In the genomic region with DNA sequence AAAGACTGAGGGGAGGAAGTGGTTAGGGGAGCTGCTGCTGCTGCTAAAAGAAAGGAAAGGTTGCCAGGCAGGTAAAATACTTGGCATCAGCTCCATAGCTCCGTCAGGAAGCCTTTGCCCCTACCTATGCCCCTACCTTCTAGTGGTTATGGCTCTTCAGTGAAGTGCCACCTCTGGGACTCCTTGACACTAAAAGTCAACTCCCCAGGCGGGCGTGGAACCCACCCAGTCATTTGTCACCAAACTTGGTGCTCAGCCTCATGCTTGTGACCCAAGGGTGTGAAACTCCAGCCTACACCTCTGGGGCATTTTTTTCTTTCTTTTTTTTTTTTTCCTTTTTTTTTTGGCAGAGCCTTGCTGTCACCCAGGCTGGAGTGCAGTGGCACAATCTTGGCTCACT, we compare ENCODE assay signal across 15 cellular contexts. TPM values are rescaled to one million over a fixed set of nuclear protein-coding genes. Genes with fewer than 3 reads are reported as not detected.
A peak's percentile ranks its signal among the peaks of the same experiment; 100 is the strongest.
DNase-seq lines count a peak whose midpoint lies in the region; ATAC-seq, FAIRE-seq and TF ChIP-seq lines count a peak whose summit lies in the region.
"Had no signal": no experiment of that assay in that cellular context is flagged by ENCODE, and none has a peak within 500 bp of the region (broad histone marks: within the 10 kb centered on the region; RNA-seq: fewer than 3 reads in every experiment).

No MANE protein-coding gene starts in this region.

- 26 to 32% methylated on average over 3 of the region's 3 CpGs for WGBS in thyroid gland, 2 donors

- H3K27ac ChIP-seq in thyroid gland: peak overlapping the region in 1 of 3 donors; percentile 58
- H3K27ac ChIP-seq: 22Rv1, HL-60 had no signal

- ATAC-seq in activated CD8-positive, alpha-beta T cell treated with anti-CD3 and anti-CD28 coated beads for 36 hours: no peak
- ATAC-seq in activated CD8-positive, alpha-beta T cell treated with anti-CD3 and anti-CD28 coated beads, Interleukin-2, amount 10 ng/mL, durations not matched to agents 7 days and 5 days: no peak
- no peak for ATAC-seq in HG03135 (IDR thresholded peaks at IDR 0.05; ENCODE audit: unreplicated experiment)
- ATAC-seq: GM12878, HCT116 had no signal

- no peak overlapping the region for H3K4me3 Mint-ChIP-seq in activated CD8-positive, alpha-beta T cell treated with anti-CD3 and anti-CD28 coated beads for 36 hours
- H3K4me3 Mint-ChIP-seq in activated CD8-positive, alpha-beta T cell treated with anti-CD3 and anti-CD28 coated beads, Interleukin-2, amount 10 ng/mL, durations not matched to agents 7 days and 5 days: no peak overlapping the region
- H3K4me3 Mint-ChIP-seq: CD8-positive, alpha-beta memory T cell had no signal

- POLR2A ChIA-PET in activated CD8-positive, alpha-beta T cell treated with anti-CD3 and anti-CD28 coated beads for 36 hours (lab: Charles Lee): interaction anchor here (0.6 kb wide), 1 partner anchor 150 kb away, joined by 5 read pairs; no protein-coding TSS in a partner anchor
- POLR2A ChIA-PET in activated CD8-positive, alpha-beta T cell treated with anti-CD3 and anti-CD28 coated beads, Interleukin-2, amount 10 ng/mL, durations not matched to agents 7 days and 5 days (lab: Charles Lee): no interaction called here

- no peaks in the 10 kb centered on the region for H3K9me3 ChIP-seq in thyroid gland
- H3K9me3 ChIP-seq: Caco-2 had no signal

- H3K9me3 Mint-ChIP-seq in activated CD8-positive, alpha-beta T cell treated with anti-CD3 and anti-CD28 coated beads for 36 hours: no peaks in the 10 kb centered on the region
- no peaks in the 10 kb centered on the region for H3K9me3 Mint-ChIP-seq in activated CD8-positive, alpha-beta T cell treated with anti-CD3 and anti-CD28 coated beads, Interleukin-2, amount 10 ng/mL, durations not matched to agents 7 days and 5 days (ENCODE audit: insufficient read depth)
- H3K9me3 Mint-ChIP-seq: CD8-positive, alpha-beta memory T cell had no signal

- H3K27me3 ChIP-seq in thyroid gland: no peaks in the 10 kb centered on the region

- no peaks in the 10 kb centered on the region for H3K36me3 Mint-ChIP-seq in activated CD8-positive, alpha-beta T cell treated with anti-CD3 and anti-CD28 coated beads for 36 hours (ENCODE audit: low read depth)
- H3K36me3 Mint-ChIP-seq in activated CD8-positive, alpha-beta T cell treated with anti-CD3 and anti-CD28 coated beads, Interleukin-2, amount 10 ng/mL, durations not matched to agents 7 days and 5 days (ENCODE audit: low read depth): no peaks in the 10 kb centered on the region

- peaks cover 6 to 18% of the 10 kb centered on the region in 2 donors for H3K4me1 ChIP-seq in thyroid gland

- no peaks in the 10 kb centered on the region for H3K36me3 ChIP-seq in thyroid gland

- TF ChIP-seq POLR2A in thyroid gland (IDR thresholded peaks at IDR 0.05) (no peak), H54 (IDR thresholded peaks at IDR 0.05; ENCODE audit: low read depth, low read length) (no peak)

- CTCF ChIA-PET in activated CD8-positive, alpha-beta T cell treated with anti-CD3 and anti-CD28 coated beads for 36 hours (lab: Charles Lee): interaction anchor here (1.0 to 4.5 kb wide), 2 partner anchors 57 to 70 kb away, joined by 3 to 30 read pairs; no protein-coding TSS in a partner anchor
- CTCF ChIA-PET in activated CD8-positive, alpha-beta T cell treated with anti-CD3 and anti-CD28 coated beads, Interleukin-2, amount 10 ng/mL, durations not matched to agents 7 days and 5 days (lab: Charles Lee): interaction anchor here (0.7 to 2.3 kb wide), 3 partner anchors 58 to 117 kb away, joined by 3 to 8 read pairs (median 3); no protein-coding TSS in a partner anchor

- peaks cover 11% of the 10 kb centered on the region for H3K4me1 Mint-ChIP-seq in activated CD8-positive, alpha-beta T cell treated with anti-CD3 and anti-CD28 coated beads for 36 hours (ENCODE audit: low read depth)
- peaks cover 20% of the 10 kb centered on the region for H3K4me1 Mint-ChIP-seq in activated CD8-positive, alpha-beta T cell treated with anti-CD3 and anti-CD28 coated beads, Interleukin-2, amount 10 ng/mL, durations not matched to agents 7 days and 5 days (ENCODE audit: low read depth)

- no peak overlapping the region for H3K27ac Mint-ChIP-seq in activated CD8-positive, alpha-beta T cell treated with anti-CD3 and anti-CD28 coated beads for 36 hours
- H3K27ac Mint-ChIP-seq in activated CD8-positive, alpha-beta T cell treated with anti-CD3 and anti-CD28 coated beads, Interleukin-2, amount 10 ng/mL, durations not matched to agents 7 days and 5 days: no peak overlapping the region

- DNase-seq in DMS79 treated with DMSO at 0.1 percent for 48 hours (lab: John Stamatoyannopoulos, UW) (peak; percentile 42), DMS79 (lab: John Stamatoyannopoulos, UW) (no peak), NCI-H2029 treated with DMSO at 0.1 percent for 48 hours (lab: John Stamatoyannopoulos, UW) (peak; percentile 23), thyroid gland (peak; percentile 69 to 86), H54 (ENCODE audit: insufficient read length, low spot score) (no peak)
- peak; percentile 30 for DNase-seq in activated CD8-positive, alpha-beta T cell treated with anti-CD3 and anti-CD28 coated beads for 36 hours
- no peak for DNase-seq in activated CD8-positive, alpha-beta T cell treated with anti-CD3 and anti-CD28 coated beads, Interleukin-2, amount 10 ng/mL, durations not matched to agents 7 days and 5 days
- DNase-seq: Caco-2; CD8-positive, alpha-beta memory T cell had no signal

- intact Hi-C loops in activated CD8-positive, alpha-beta T cell treated with anti-CD3 and anti-CD28 coated beads for 36 hours (cut with micrococcal nuclease): no loop called here
- intact Hi-C loops in thyroid gland (cut with DNase I): no loop called here

- TF ChIP-seq CTCF in activated CD8-positive, alpha-beta T cell treated with anti-CD3 and anti-CD28 coated beads for 36 hours (IDR thresholded peaks at IDR 0.05): no peak
- TF ChIP-seq CTCF in thyroid gland (IDR thresholded peaks at IDR 0.05): peak in 1 of 6 experiments; percentile 20

- no peak overlapping the region for H3K4me3 ChIP-seq in thyroid gland (replicated peaks in 1 of 3)
- H3K4me3 ChIP-seq: GM12878 had no signal

- peaks cover 6% of the 10 kb centered on the region for H3K27me3 Mint-ChIP-seq in activated CD8-positive, alpha-beta T cell treated with anti-CD3 and anti-CD28 coated beads for 36 hours
- peaks cover 12% of the 10 kb centered on the region for H3K27me3 Mint-ChIP-seq in activated CD8-positive, alpha-beta T cell treated with anti-CD3 and anti-CD28 coated beads, Interleukin-2, amount 10 ng/mL, durations not matched to agents 7 days and 5 days (ENCODE audit: low read depth)

- FAIRE-seq in H54 (lab: Jason Lieb, UNC): no peak
- FAIRE-seq: GM12878, GM18507 had no signal

RNA-seq across cellular contexts. Expression of gene NECTIN2, which starts 4.8 kb away (rescaled TPM):
- total RNA-seq in activated CD8-positive, alpha-beta T cell treated with anti-CD3 and anti-CD28 coated beads for 36 hours: under 1 TPM; 0.36 to 0.65 TPM
- under 1 TPM; 0.26 to 0.31 TPM for total RNA-seq in activated CD8-positive, alpha-beta T cell treated with anti-CD3 and anti-CD28 coated beads, Interleukin-2, amount 10 ng/mL, durations not matched to agents 7 days and 5 days
- total RNA-seq in thyroid gland: 100 to 1,000 TPM in 3 of 4 donors, 10 to 100 TPM in 1; 88.6 to 164 (median 117) TPM

RNA-seq across cellular contexts. Expression of gene BCAM, which starts 32.4 kb away (rescaled TPM):
- total RNA-seq in activated CD8-positive, alpha-beta T cell treated with anti-CD3 and anti-CD28 coated beads for 36 hours: not detected
- not detected for total RNA-seq in activated CD8-positive, alpha-beta T cell treated with anti-CD3 and anti-CD28 coated beads, Interleukin-2, amount 10 ng/mL, durations not matched to agents 7 days and 5 days
- 100 to 1,000 TPM; 156 to 391 (median 285) TPM for total RNA-seq in thyroid gland
- total RNA-seq: CD8-positive, alpha-beta memory T cell had no signal

RNA-seq across cellular contexts. Expression of gene TOMM40, which starts 49.8 kb away (rescaled TPM):
- 100 to 1,000 TPM; 134 to 138 TPM for total RNA-seq in activated CD8-positive, alpha-beta T cell treated with anti-CD3 and anti-CD28 coated beads for 36 hours
- total RNA-seq in activated CD8-positive, alpha-beta T cell treated with anti-CD3 and anti-CD28 coated beads, Interleukin-2, amount 10 ng/mL, durations not matched to agents 7 days and 5 days: 10 to 100 TPM; 84.5 to 88.4 TPM
- 10 to 100 TPM; 40.2 to 82.8 (median 58.3) TPM for total RNA-seq in thyroid gland

Comparison
In these comparisons a context has a peak if more than half of its experiments do, and no peak if none do; other contexts are left out.
1. DNase-seq: peak in DMS79 treated with DMSO at 0.1 percent for 48 hours (single experiment), activated CD8-positive, alpha-beta T cell treated with anti-CD3 and anti-CD28 coated beads for 36 hours (single experiment), NCI-H2029 treated with DMSO at 0.1 percent for 48 hours (single experiment) and thyroid gland (2 of 2); none in DMS79 (single experiment), activated CD8-positive, alpha-beta T cell treated with anti-CD3 and anti-CD28 coated beads, Interleukin-2, amount 10 ng/mL, durations not matched to agents 7 days and 5 days (single experiment) and H54 (single experiment).
2. RNA of gene NECTIN2, which starts 4.8 kb away (total RNA-seq): 88.6 to 164 TPM in thyroid gland; 0.36 to 0.65 TPM in activated CD8-positive, alpha-beta T cell treated with anti-CD3 and anti-CD28 coated beads for 36 hours and 0.26 to 0.31 TPM in activated CD8-positive, alpha-beta T cell treated with anti-CD3 and anti-CD28 coated beads, Interleukin-2, amount 10 ng/mL, durations not matched to agents 7 days and 5 days; every median in the first group is over 10 times any median in the second.
3. RNA of gene BCAM, which starts 32.4 kb away (total RNA-seq): 156 to 391 TPM in thyroid gland; not detected in activated CD8-positive, alpha-beta T cell treated with anti-CD3 and anti-CD28 coated beads for 36 hours and not detected in activated CD8-positive, alpha-beta T cell treated with anti-CD3 and anti-CD28 coated beads, Interleukin-2, amount 10 ng/mL, durations not matched to agents 7 days and 5 days; every median in the first group is over 100 times any median in the second.